ENCODE assay signal across 23 cellular contexts in genomic region chrX:153882086-153882498, GRCh38. TPM values are rescaled to one million over a fixed set of nuclear protein-coding genes. Genes with fewer than 3 reads are reported as not detected.
DNase-seq lines count a peak whose midpoint lies in the region; ATAC-seq, FAIRE-seq and TF ChIP-seq lines count a peak whose summit lies in the region.
"Had no signal": no experiment of that assay in that cellular context is flagged by ENCODE, and none has a peak within 500 bp of the region (broad histone marks: within the 10 kb centered on the region; RNA-seq: fewer than 3 reads in every experiment).

No MANE protein-coding gene starts in this region.

- peaks cover 44% of the 10 kb centered on the region for H3K4me1 ChIP-seq in BE2C
- peaks cover 0 to 11% (median 7%) of the 10 kb centered on the region in 4 donors for H3K4me1 ChIP-seq in tibial artery
- H3K4me1 ChIP-seq: gastrocnemius medialis had no signal

- H3K27me3 Mint-ChIP-seq in WTC11 (ENCODE audit: low read depth), result no peaks in the 10 kb centered on the region; the same call in 1 of the 2 replicates

- no peaks in the 10 kb centered on the region for H3K36me3 Mint-ChIP-seq in WTC11

- H3K4me3 Mint-ChIP-seq in WTC11, result peak overlapping the region; percentile 26; the same call in 1 of the 2 replicates
- H3K4me3 Mint-ChIP-seq: B cell, nephron had no signal

- CTCF ChIA-PET in WTC11 (lab: Charles Lee), result interaction anchor here (0.7 to 0.8 kb wide), 2 partner anchors 46 to 76 kb away, joined by 3 read pairs; no protein-coding TSS in a partner anchor

- POLR2A ChIA-PET in WTC11 (lab: Charles Lee), result interaction anchor here (1.9 kb wide), 1 partner anchor 46 kb away, joined by 6 read pairs; no protein-coding TSS in a partner anchor

- FAIRE-seq in H54 (lab: Jason Lieb, UNC), result peak; percentile 91
- FAIRE-seq: K562 had no signal

- ATAC-seq in WTC11 (no peak; the same call in 1 of the 2 replicates), GM21515 (IDR thresholded peaks at IDR 0.05; ENCODE audit: unreplicated experiment) (no peak)
- ATAC-seq: gastrocnemius medialis, K562 had no signal

- no peak overlapping the region for H3K27ac ChIP-seq in tibial artery
- H3K27ac ChIP-seq: gastrocnemius medialis, SK-N-MC had no signal

- H3K4me3 ChIP-seq in BE2C (ENCODE audit: low read depth, low read length) (no peak overlapping the region; the same call in 1 of the 2 replicates), tibial artery (no peak overlapping the region)
- H3K4me3 ChIP-seq: gastrocnemius medialis, K562, lung, SK-N-MC had no signal

- H3K27me3 ChIP-seq in BE2C, result no peaks in the 10 kb centered on the region
- peaks cover 0 to 81% of the 10 kb centered on the region in 2 donors for H3K27me3 ChIP-seq in tibial artery

- H3K36me3 ChIP-seq in BE2C (peaks cover 7% of the 10 kb centered on the region; the same call in 1 of the 2 replicates), tibial artery (no peaks in the 10 kb centered on the region)
- H3K36me3 ChIP-seq: gastrocnemius medialis had no signal

- no peak for TF ChIP-seq POLR2A in H54 (IDR thresholded peaks at IDR 0.05; ENCODE audit: low read depth, low read length)

- TF ChIP-seq CTCF in BE2C (IDR thresholded peaks at IDR 0.05; ENCODE audit: low read depth, low read length), result no peak
- no peak for TF ChIP-seq CTCF in WTC11 (IDR thresholded peaks at IDR 0.05)
- TF ChIP-seq CTCF in tibial artery (IDR thresholded peaks at IDR 0.05), result no peak

- no peaks in the 10 kb centered on the region for H3K9me3 ChIP-seq in BE2C
- no peaks in the 10 kb centered on the region for H3K9me3 ChIP-seq in tibial artery
- H3K9me3 ChIP-seq: gastrocnemius medialis had no signal

- H3K9me3 Mint-ChIP-seq in WTC11, result no peaks in the 10 kb centered on the region

- DNase-seq in BE2C (peak; percentile 74), H54 (ENCODE audit: insufficient read length, low spot score) (peak; percentile 68), WTC11 (ENCODE audit: low spot score) (no peak), kidney tubule cell (ENCODE audit: low spot score) (peak; percentile 51), NCI-H1417 treated with DMSO at 0.1 percent for 48 hours (lab: John Stamatoyannopoulos, UW) (no peak), T-helper 1 cell (no peak), tibial artery (no peak)
- DNase-seq: activated effector memory CD4-positive, alpha-beta T cell treated with Interleukin-2 at 50 U/mL for 16 hours; amniotic stem cell; gastrocnemius medialis; GOT3; NCI-H1092 treated with DMSO at 0.1 percent for 48 hours; retina; stimulated activated CD4-positive, alpha-beta T cell treated with anti-CD3 and anti-CD28 coated beads, Interleukin-1b, Interleukin-23, amount 100 ng/mL, for 48 hours had no signal

- H3K27ac Mint-ChIP-seq in WTC11, result peak overlapping the region; percentile 89
- H3K27ac Mint-ChIP-seq: B cell, nephron had no signal

- peaks cover 55% of the 10 kb centered on the region for H3K4me1 Mint-ChIP-seq in WTC11

- intact Hi-C loops in tibial artery (cut with DNase I; ENCODE audit: low total_unique reads), result no loop called here

TF ChIP-seq in WTC11, 78 proteins besides CTCF, POLR2A, EP300 and RAD21:
- no peak for TF ChIP-seq MYBL2 (CRISPR knock-in tag; IDR thresholded peaks at IDR 0.05)
- TF ChIP-seq GTF2I (CRISPR knock-in tag; conservative IDR thresholded peaks at IDR 0.05), result no peak
- TF ChIP-seq ETV6 (CRISPR knock-in tag; IDR thresholded peaks at IDR 0.05), result no peak
- no peak for TF ChIP-seq NFE2L1 (CRISPR knock-in tag; IDR thresholded peaks at IDR 0.05)
- no peak for TF ChIP-seq ZNF121 (CRISPR knock-in tag; IDR thresholded peaks at IDR 0.05)
- TF ChIP-seq, protein P1, sequence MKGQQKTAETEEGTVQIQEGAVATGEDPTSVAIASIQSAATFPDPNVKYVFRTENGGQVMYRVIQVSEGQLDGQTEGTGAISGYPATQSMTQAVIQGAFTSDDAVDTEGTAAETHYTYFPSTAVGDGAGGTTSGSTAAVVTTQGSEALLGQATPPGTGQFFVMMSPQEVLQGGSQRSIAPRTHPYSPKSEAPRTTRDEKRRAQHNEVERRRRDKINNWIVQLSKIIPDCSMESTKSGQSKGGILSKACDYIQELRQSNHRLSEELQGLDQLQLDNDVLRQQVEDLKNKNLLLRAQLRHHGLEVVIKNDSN (CRISPR knock-in tag; IDR thresholded peaks at IDR 0.05), result no peak
- no peak for TF ChIP-seq ATF3 (CRISPR knock-in tag; conservative IDR thresholded peaks at IDR 0.05)
- no peak for TF ChIP-seq ZBTB21 (CRISPR knock-in tag; IDR thresholded peaks at IDR 0.05; ENCODE audit: borderline replicate concordance)
- TF ChIP-seq ATF2 (CRISPR knock-in tag; IDR thresholded peaks at IDR 0.05; ENCODE audit: borderline replicate concordance, low read depth), result no peak
- no peak for TF ChIP-seq KAT7 (CRISPR knock-in tag; IDR thresholded peaks at IDR 0.05; ENCODE audit: borderline replicate concordance)
- TF ChIP-seq NR3C1 (CRISPR knock-in tag; conservative IDR thresholded peaks at IDR 0.05; ENCODE audit: low read depth), result no peak
- TF ChIP-seq IRF1 (CRISPR knock-in tag; IDR thresholded peaks at IDR 0.05), result no peak
- TF ChIP-seq NFATC4 (CRISPR knock-in tag; IDR thresholded peaks at IDR 0.05), result no peak
- TF ChIP-seq, protein P2, sequence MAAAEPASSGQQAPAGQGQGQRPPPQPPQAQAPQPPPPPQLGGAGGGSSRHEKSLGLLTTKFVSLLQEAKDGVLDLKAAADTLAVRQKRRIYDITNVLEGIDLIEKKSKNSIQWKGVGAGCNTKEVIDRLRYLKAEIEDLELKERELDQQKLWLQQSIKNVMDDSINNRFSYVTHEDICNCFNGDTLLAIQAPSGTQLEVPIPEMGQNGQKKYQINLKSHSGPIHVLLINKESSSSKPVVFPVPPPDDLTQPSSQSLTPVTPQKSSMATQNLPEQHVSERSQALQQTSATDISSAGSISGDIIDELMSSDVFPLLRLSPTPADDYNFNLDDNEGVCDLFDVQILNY (CRISPR knock-in tag; IDR thresholded peaks at IDR 0.05), result no peak

RNA-seq across cellular contexts. Expression of gene L1CAM, which starts 3.9 kb away (rescaled TPM):
- polyA plus RNA-seq in BE2C (2012; ENCODE audit: insufficient read depth, insufficient read length, low read depth), result 1,367 TPM
- total RNA-seq in WTC11 (2021), result 40.2 to 55.2 TPM (median 49.4 TPM) in 3 replicates

RNA-seq across cellular contexts. Expression of gene AVPR2, which starts 22.4 kb away (rescaled TPM):
- polyA plus RNA-seq in BE2C (2012; ENCODE audit: insufficient read depth, insufficient read length, low read depth), result 6.0 TPM
- total RNA-seq in WTC11 (2021), result 0.11 TPM in 1 of 3 replicates, not detected in the others
- total RNA-seq: activated CD8-positive, alpha-beta memory T cell treated with anti-CD3 and anti-CD28 coated beads for 36 hours; B cell; Daoy; K562; NCI-H460 had no signal
- polyA plus RNA-seq: K562 had no signal

RNA-seq across cellular contexts. Expression of gene ARHGAP4, which starts 44.0 kb away (rescaled TPM):
- 107 TPM for polyA plus RNA-seq in BE2C (2012; ENCODE audit: insufficient read depth, insufficient read length, low read depth)
- 52.1 to 66.9 TPM (median 65.3 TPM) in 3 replicates for total RNA-seq in WTC11 (2021)

RNA-seq across cellular contexts. Expression of gene PDZD4, which starts 51.7 kb away (rescaled TPM):
- polyA plus RNA-seq in BE2C (2012; ENCODE audit: insufficient read depth, insufficient read length, low read depth), result 127 TPM
- 120 to 175 TPM (median 161 TPM) in 3 replicates for total RNA-seq in WTC11 (2021)
- total RNA-seq: B cell had no signal

RNA-seq across cellular contexts. Expression of gene NAA10, which starts 52.7 kb away (rescaled TPM):
- polyA plus RNA-seq in BE2C (2012; ENCODE audit: insufficient read depth, insufficient read length, low read depth), result 597 TPM
- 97.1 to 107 TPM (median 101 TPM) in 3 replicates for total RNA-seq in WTC11 (2021)

Comparison
In these comparisons a context has a peak if more than half of its experiments do, and no peak if none do; other contexts are left out.
1. DNase-seq: peak in BE2C (single experiment), H54 (single experiment) and kidney tubule cell (single experiment); none in WTC11 (single experiment), NCI-H1417 treated with DMSO at 0.1 percent for 48 hours (single experiment), T-helper 1 cell (0 of 5) and tibial artery (0 of 2).